ENCODE assay signal across 1 cellular context in the genomic region with DNA sequence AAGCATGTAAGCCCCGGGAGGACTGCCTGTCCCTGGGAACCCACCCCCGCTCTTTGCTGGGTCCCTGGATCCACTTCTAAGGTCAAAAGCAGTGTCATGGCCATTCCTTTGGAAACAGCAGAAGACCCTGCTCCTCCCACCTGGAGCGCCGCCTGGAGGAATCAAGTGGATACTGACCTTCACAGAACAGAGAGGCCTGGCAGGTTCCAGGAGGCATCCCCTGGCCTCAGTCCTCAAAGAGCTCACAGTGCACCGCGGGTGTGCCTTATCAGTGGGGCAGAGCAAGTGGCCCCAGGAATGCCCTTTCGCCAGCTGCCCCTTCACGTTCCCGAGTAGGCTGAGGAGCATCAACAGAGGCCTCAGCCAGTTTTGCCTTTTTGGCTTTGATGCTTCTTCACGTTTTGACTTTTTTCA.
TF ChIP-seq lines count a peak whose summit lies in the region.

No MANE protein-coding gene starts in this region.

TF ChIP-seq in HepG2, 621 proteins besides CTCF, POLR2A, EP300 and RAD21 (continued from another document and continues in another):
- TF ChIP-seq, protein P1, sequence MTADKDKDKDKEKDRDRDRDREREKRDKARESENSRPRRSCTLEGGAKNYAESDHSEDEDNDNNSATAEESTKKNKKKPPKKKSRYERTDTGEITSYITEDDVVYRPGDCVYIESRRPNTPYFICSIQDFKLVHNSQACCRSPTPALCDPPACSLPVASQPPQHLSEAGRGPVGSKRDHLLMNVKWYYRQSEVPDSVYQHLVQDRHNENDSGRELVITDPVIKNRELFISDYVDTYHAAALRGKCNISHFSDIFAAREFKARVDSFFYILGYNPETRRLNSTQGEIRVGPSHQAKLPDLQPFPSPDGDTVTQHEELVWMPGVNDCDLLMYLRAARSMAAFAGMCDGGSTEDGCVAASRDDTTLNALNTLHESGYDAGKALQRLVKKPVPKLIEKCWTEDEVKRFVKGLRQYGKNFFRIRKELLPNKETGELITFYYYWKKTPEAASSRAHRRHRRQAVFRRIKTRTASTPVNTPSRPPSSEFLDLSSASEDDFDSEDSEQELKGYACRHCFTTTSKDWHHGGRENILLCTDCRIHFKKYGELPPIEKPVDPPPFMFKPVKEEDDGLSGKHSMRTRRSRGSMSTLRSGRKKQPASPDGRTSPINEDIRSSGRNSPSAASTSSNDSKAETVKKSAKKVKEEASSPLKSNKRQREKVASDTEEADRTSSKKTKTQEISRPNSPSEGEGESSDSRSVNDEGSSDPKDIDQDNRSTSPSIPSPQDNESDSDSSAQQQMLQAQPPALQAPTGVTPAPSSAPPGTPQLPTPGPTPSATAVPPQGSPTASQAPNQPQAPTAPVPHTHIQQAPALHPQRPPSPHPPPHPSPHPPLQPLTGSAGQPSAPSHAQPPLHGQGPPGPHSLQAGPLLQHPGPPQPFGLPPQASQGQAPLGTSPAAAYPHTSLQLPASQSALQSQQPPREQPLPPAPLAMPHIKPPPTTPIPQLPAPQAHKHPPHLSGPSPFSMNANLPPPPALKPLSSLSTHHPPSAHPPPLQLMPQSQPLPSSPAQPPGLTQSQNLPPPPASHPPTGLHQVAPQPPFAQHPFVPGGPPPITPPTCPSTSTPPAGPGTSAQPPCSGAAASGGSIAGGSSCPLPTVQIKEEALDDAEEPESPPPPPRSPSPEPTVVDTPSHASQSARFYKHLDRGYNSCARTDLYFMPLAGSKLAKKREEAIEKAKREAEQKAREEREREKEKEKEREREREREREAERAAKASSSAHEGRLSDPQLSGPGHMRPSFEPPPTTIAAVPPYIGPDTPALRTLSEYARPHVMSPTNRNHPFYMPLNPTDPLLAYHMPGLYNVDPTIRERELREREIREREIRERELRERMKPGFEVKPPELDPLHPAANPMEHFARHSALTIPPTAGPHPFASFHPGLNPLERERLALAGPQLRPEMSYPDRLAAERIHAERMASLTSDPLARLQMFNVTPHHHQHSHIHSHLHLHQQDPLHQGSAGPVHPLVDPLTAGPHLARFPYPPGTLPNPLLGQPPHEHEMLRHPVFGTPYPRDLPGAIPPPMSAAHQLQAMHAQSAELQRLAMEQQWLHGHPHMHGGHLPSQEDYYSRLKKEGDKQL (CRISPR knock-in tag; IDR thresholded peaks at IDR 0.05; ENCODE audit: low read depth), result no peak
- no peak for TF ChIP-seq ZFAT (CRISPR knock-in tag; conservative IDR thresholded peaks at IDR 0.05)
- TF ChIP-seq EED (CRISPR knock-in tag; IDR thresholded peaks at IDR 0.05), result peak; percentile 79; the same call in 1 of the 2 replicates
- no peak for TF ChIP-seq TARDBP (CRISPR knock-in tag; IDR thresholded peaks at IDR 0.05)
- TF ChIP-seq ZNF383 (CRISPR knock-in tag; IDR thresholded peaks at IDR 0.05; ENCODE audit: borderline replicate concordance), result no peak
- TF ChIP-seq, protein P2, sequence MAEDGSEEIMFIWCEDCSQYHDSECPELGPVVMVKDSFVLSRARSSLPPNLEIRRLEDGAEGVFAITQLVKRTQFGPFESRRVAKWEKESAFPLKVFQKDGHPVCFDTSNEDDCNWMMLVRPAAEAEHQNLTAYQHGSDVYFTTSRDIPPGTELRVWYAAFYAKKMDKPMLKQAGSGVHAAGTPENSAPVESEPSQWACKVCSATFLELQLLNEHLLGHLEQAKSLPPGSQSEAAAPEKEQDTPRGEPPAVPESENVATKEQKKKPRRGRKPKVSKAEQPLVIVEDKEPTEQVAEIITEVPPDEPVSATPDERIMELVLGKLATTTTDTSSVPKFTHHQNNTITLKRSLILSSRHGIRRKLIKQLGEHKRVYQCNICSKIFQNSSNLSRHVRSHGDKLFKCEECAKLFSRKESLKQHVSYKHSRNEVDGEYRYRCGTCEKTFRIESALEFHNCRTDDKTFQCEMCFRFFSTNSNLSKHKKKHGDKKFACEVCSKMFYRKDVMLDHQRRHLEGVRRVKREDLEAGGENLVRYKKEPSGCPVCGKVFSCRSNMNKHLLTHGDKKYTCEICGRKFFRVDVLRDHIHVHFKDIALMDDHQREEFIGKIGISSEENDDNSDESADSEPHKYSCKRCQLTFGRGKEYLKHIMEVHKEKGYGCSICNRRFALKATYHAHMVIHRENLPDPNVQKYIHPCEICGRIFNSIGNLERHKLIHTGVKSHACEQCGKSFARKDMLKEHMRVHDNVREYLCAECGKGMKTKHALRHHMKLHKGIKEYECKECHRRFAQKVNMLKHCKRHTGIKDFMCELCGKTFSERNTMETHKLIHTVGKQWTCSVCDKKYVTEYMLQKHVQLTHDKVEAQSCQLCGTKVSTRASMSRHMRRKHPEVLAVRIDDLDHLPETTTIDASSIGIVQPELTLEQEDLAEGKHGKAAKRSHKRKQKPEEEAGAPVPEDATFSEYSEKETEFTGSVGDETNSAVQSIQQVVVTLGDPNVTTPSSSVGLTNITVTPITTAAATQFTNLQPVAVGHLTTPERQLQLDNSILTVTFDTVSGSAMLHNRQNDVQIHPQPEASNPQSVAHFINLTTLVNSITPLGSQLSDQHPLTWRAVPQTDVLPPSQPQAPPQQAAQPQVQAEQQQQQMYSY (CRISPR knock-in tag; IDR thresholded peaks at IDR 0.05), result no peak
- TF ChIP-seq, protein P3, sequence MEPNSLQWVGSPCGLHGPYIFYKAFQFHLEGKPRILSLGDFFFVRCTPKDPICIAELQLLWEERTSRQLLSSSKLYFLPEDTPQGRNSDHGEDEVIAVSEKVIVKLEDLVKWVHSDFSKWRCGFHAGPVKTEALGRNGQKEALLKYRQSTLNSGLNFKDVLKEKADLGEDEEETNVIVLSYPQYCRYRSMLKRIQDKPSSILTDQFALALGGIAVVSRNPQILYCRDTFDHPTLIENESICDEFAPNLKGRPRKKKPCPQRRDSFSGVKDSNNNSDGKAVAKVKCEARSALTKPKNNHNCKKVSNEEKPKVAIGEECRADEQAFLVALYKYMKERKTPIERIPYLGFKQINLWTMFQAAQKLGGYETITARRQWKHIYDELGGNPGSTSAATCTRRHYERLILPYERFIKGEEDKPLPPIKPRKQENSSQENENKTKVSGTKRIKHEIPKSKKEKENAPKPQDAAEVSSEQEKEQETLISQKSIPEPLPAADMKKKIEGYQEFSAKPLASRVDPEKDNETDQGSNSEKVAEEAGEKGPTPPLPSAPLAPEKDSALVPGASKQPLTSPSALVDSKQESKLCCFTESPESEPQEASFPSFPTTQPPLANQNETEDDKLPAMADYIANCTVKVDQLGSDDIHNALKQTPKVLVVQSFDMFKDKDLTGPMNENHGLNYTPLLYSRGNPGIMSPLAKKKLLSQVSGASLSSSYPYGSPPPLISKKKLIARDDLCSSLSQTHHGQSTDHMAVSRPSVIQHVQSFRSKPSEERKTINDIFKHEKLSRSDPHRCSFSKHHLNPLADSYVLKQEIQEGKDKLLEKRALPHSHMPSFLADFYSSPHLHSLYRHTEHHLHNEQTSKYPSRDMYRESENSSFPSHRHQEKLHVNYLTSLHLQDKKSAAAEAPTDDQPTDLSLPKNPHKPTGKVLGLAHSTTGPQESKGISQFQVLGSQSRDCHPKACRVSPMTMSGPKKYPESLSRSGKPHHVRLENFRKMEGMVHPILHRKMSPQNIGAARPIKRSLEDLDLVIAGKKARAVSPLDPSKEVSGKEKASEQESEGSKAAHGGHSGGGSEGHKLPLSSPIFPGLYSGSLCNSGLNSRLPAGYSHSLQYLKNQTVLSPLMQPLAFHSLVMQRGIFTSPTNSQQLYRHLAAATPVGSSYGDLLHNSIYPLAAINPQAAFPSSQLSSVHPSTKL (CRISPR knock-in tag; IDR thresholded peaks at IDR 0.05), result peak; percentile 52; the same call in 1 of the 2 replicates
- no peak for TF ChIP-seq SRSF1 (optimal IDR thresholded peaks at IDR 0.05; ENCODE audit: low read depth, low read length)
- no peak for TF ChIP-seq ZKSCAN1 (IDR thresholded peaks at IDR 0.05; ENCODE audit: low read length)
- peak; percentile 70; the same call in 1 of the 2 replicates for TF ChIP-seq HDAC2 (CRISPR knock-in tag; IDR thresholded peaks at IDR 0.05)
- TF ChIP-seq, protein P4, sequence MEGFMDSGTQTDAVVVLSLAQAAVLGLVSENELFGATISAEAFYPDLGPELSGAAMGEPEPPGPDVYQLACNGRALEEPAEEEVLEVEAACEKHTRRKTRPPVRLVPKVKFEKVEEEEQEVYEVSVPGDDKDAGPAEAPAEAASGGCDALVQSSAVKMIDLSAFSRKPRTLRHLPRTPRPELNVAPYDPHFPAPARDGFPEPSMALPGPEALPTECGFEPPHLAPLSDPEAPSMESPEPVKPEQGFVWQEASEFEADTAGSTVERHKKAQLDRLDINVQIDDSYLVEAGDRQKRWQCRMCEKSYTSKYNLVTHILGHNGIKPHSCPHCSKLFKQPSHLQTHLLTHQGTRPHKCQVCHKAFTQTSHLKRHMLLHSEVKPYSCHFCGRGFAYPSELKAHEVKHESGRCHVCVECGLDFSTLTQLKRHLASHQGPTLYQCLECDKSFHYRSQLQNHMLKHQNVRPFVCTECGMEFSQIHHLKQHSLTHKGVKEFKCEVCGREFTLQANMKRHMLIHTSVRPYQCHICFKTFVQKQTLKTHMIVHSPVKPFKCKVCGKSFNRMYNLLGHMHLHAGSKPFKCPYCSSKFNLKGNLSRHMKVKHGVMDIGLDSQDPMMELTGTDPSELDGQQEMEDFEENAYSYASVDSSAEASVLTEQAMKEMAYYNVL (CRISPR knock-in tag; IDR thresholded peaks at IDR 0.05; ENCODE audit: borderline replicate concordance), result peak; percentile 23; the same call in 1 of the 2 replicates
- TF ChIP-seq, protein P5, sequence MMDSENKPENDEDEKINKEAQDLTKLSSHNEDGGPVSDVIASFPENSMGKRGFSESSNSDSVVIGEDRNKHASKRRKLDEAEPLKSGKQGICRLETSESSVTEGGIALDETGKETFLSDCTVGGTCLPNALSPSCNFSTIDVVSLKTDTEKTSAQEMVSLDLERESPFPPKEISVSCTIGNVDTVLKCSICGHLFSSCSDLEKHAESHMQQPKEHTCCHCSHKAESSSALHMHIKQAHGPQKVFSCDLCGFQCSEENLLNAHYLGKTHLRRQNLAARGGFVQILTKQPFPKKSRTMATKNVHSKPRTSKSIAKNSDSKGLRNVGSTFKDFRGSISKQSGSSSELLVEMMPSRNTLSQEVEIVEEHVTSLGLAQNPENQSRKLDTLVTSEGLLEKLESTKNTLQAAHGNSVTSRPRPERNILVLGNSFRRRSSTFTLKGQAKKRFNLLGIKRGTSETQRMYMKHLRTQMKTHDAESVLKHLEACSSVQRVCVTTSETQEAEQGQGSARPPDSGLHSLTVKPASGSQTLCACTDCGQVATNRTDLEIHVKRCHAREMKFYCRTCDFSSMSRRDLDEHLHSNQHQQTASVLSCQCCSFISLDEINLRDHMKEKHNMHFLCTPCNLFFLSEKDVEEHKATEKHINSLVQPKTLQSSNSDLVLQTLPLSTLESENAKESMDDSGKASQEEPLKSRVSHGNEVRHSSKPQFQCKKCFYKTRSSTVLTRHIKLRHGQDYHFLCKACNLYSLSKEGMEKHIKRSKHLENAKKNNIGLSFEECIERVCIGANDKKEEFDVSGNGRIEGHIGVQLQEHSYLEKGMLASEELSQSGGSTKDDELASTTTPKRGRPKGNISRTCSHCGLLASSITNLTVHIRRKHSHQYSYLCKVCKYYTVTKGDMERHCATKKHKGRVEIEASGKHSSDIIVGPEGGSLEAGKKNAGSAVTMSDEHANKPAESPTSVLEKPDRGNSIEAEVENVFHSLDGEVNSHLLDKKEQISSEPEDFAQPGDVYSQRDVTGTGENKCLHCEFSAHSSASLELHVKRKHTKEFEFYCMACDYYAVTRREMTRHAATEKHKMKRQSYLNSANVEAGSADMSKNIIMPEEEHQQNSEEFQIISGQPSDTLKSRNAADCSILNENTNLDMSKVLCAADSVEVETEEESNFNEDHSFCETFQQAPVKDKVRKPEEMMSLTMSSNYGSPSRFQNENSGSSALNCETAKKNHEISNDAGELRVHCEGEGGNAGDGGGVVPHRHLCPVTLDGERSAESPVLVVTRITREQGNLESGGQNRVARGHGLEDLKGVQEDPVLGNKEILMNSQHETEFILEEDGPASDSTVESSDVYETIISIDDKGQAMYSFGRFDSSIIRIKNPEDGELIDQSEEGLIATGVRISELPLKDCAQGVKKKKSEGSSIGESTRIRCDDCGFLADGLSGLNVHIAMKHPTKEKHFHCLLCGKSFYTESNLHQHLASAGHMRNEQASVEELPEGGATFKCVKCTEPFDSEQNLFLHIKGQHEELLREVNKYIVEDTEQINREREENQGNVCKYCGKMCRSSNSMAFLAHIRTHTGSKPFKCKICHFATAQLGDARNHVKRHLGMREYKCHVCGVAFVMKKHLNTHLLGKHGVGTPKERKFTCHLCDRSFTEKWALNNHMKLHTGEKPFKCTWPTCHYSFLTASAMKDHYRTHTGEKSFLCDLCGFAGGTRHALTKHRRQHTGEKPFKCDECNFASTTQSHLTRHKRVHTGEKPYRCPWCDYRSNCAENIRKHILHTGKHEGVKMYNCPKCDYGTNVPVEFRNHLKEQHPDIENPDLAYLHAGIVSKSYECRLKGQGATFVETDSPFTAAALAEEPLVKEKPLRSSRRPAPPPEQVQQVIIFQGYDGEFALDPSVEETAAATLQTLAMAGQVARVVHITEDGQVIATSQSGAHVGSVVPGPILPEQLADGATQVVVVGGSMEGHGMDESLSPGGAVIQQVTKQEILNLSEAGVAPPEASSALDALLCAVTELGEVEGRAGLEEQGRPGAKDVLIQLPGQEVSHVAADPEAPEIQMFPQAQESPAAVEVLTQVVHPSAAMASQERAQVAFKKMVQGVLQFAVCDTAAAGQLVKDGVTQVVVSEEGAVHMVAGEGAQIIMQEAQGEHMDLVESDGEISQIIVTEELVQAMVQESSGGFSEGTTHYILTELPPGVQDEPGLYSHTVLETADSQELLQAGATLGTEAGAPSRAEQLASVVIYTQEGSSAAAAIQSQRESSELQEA (CRISPR knock-in tag; IDR thresholded peaks at IDR 0.05; ENCODE audit: not compliant biosample characterization), result no peak
- no peak for TF ChIP-seq NCOA1 (CRISPR knock-in tag; IDR thresholded peaks at IDR 0.05)
- TF ChIP-seq ZNF3 (CRISPR knock-in tag; IDR thresholded peaks at IDR 0.05), result no peak
- no peak for TF ChIP-seq ZNF367 (CRISPR knock-in tag; IDR thresholded peaks at IDR 0.05; ENCODE audit: borderline replicate concordance)
- TF ChIP-seq, protein P6, sequence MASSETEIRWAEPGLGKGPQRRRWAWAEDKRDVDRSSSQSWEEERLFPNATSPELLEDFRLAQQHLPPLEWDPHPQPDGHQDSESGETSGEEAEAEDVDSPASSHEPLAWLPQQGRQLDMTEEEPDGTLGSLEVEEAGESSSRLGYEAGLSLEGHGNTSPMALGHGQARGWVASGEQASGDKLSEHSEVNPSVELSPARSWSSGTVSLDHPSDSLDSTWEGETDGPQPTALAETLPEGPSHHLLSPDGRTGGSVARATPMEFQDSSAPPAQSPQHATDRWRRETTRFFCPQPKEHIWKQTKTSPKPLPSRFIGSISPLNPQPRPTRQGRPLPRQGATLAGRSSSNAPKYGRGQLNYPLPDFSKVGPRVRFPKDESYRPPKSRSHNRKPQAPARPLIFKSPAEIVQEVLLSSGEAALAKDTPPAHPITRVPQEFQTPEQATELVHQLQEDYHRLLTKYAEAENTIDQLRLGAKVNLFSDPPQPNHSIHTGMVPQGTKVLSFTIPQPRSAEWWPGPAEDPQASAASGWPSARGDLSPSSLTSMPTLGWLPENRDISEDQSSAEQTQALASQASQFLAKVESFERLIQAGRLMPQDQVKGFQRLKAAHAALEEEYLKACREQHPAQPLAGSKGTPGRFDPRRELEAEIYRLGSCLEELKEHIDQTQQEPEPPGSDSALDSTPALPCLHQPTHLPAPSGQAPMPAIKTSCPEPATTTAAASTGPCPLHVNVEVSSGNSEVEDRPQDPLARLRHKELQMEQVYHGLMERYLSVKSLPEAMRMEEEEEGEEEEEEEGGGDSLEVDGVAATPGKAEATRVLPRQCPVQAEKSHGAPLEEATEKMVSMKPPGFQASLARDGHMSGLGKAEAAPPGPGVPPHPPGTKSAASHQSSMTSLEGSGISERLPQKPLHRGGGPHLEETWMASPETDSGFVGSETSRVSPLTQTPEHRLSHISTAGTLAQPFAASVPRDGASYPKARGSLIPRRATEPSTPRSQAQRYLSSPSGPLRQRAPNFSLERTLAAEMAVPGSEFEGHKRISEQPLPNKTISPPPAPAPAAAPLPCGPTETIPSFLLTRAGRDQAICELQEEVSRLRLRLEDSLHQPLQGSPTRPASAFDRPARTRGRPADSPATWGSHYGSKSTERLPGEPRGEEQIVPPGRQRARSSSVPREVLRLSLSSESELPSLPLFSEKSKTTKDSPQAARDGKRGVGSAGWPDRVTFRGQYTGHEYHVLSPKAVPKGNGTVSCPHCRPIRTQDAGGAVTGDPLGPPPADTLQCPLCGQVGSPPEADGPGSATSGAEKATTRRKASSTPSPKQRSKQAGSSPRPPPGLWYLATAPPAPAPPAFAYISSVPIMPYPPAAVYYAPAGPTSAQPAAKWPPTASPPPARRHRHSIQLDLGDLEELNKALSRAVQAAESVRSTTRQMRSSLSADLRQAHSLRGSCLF (CRISPR knock-in tag; IDR thresholded peaks at IDR 0.05; ENCODE audit: borderline replicate concordance), result no peak
